Comparison of ENCODE assay signal across 7 cellular contexts in the genomic region with DNA sequence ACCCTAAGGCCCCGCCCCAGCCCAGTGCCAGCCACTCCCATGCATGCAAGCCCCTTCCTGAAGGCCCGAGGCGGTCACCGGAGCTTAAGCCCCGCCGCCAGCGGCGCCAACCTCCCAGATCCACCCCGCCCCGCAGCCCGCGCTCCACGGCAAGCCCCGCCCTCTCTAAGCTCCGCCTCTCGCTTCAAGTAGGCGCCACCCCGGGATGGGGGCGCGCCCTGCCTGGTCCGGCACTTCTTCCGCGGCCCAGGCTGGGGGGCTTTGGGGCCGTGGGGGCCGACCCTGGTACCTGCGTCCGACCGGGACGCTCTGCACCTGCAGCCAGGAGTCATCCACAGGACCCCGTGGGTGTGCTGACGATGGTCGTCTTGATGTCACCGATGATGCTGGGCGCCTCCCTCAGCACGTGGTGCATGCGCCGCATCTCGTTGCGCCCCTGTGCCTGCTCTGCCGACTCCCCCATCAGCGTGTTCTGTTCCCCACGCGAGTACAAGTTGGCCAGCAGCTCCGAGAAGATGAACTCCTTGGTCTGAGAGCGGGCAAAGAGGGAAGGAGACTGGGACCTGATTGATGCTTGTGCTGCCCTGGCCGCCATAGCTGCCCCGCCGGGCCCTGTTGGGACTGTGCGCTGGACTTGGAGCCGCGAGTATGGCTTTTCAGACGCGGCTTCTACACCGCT. TPM values are rescaled to one million over a fixed set of nuclear protein-coding genes. Genes with fewer than 3 reads are reported as not detected.
DNase-seq lines count a peak whose midpoint lies in the region; ATAC-seq and TF ChIP-seq lines count a peak whose summit lies in the region.

No MANE protein-coding gene starts in this region.

- ATAC-seq in GM18858 (IDR thresholded peaks at IDR 0.05; ENCODE audit: unreplicated experiment) (peak; percentile 67), HG03060 (IDR thresholded peaks at IDR 0.05; ENCODE audit: low read depth, unreplicated experiment) (peak; percentile 89)

- H3K4me3 Mint-ChIP-seq in brain, result peak overlapping the region; percentile 82 to 98 (median 87)

- no peaks in the 10 kb centered on the region for H3K36me3 Mint-ChIP-seq in brain

- H3K9ac ChIP-seq in iPS-15b (ENCODE audit: low read depth, low read length), result no peak overlapping the region

- peak overlapping the region in 3 of 5 experiments; percentile 38 to 62 (median 61) for H3K27ac Mint-ChIP-seq in brain

- no peak for TF ChIP-seq CTCF in brain (conservative IDR thresholded peaks at IDR 0.05)

- DNase-seq in NCI-H2107 (lab: John Stamatoyannopoulos, UW), result peak; percentile 62
- peak; percentile 89 for DNase-seq in UCSD-AML1 (lab: John Stamatoyannopoulos, UW; ENCODE audit: unreplicated experiment)
- DNase-seq in skeletal muscle cell (ENCODE audit: low read depth), result peak; percentile 66

- no peaks in the 10 kb centered on the region for H3K9me3 ChIP-seq in iPS-15b (ENCODE audit: control insufficient read depth, insufficient read depth, low read length)

- H3K4me1 ChIP-seq in iPS-15b (ENCODE audit: control insufficient read depth, insufficient read depth, low read length), result peaks cover 2% of the 10 kb centered on the region

- peaks cover 18% of the 10 kb centered on the region for H3K27me3 Mint-ChIP-seq in brain

- H3K36me3 ChIP-seq in iPS-15b (ENCODE audit: control insufficient read depth, insufficient read depth, low read length), result peaks cover 2% of the 10 kb centered on the region

- H3K4me3 ChIP-seq in iPS-15b (ENCODE audit: low read depth, low read length) (peak overlapping the region; percentile 67), skeletal muscle cell (ENCODE audit: low read depth, low read length) (peak overlapping the region; percentile 79)

- peaks cover 32% of the 10 kb centered on the region for H3K4me1 Mint-ChIP-seq in brain

- H3K27me3 ChIP-seq in iPS-15b (ENCODE audit: control insufficient read depth, insufficient read depth, low read length), result peaks cover 18% of the 10 kb centered on the region

- peaks cover 3 to 7% (median 6%) of the 10 kb centered on the region in 5 experiments for H3K9me3 Mint-ChIP-seq in brain

RNA-seq across cellular contexts. Expression of a gene that starts 26.1 kb away (rescaled TPM):
- polyA plus RNA-seq in brain (ENCODE audit: insufficient read depth, low read depth, low replicate concordance), result 11.3 TPM

Comparison
In these comparisons a context has a peak if more than half of its experiments do, and no peak if none do; other contexts are left out.
1. Peak in every context shown above with its lines: DNase-seq, ATAC-seq and H3K4me3 ChIP-seq.